1 cellular context compared by ENCODE assay signal in the genomic region with DNA sequence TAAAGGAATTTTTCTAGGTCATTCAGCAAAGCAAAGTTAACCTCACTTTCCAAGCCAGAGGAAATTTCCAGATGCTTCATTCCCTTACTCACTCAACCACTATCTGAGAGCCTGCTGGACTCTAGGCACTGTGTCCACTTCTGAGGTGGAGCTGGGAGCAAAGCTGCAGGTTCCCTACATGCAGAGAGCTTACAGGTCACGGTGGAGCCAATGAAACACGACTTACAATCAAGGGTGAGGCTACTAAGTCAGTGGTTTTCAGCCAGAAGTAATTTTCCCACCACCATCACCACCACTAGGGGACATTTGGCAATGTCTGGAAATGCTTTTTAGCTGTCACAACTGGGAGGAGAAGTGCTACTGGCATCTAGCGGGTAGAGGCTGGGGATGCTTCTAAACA.
TF ChIP-seq lines count a peak whose summit lies in the region.

No MANE protein-coding gene starts in this region.

TF ChIP-seq in H1, 55 proteins besides CTCF, POLR2A, EP300 and RAD21:
- no peak for TF ChIP-seq SP4 (IDR thresholded peaks at IDR 0.05; ENCODE audit: low read length)
- no peak for TF ChIP-seq KDM4A (IDR thresholded peaks at IDR 0.05; ENCODE audit: low read depth, low read length, severe bottlenecking)
- TF ChIP-seq, protein P1, sequence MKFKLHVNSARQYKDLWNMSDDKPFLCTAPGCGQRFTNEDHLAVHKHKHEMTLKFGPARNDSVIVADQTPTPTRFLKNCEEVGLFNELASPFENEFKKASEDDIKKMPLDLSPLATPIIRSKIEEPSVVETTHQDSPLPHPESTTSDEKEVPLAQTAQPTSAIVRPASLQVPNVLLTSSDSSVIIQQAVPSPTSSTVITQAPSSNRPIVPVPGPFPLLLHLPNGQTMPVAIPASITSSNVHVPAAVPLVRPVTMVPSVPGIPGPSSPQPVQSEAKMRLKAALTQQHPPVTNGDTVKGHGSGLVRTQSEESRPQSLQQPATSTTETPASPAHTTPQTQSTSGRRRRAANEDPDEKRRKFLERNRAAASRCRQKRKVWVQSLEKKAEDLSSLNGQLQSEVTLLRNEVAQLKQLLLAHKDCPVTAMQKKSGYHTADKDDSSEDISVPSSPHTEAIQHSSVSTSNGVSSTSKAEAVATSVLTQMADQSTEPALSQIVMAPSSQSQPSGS (IDR thresholded peaks at IDR 0.05; ENCODE audit: low read length) = no peak
- TF ChIP-seq CREB1 (IDR thresholded peaks at IDR 0.05) = no peak
- TF ChIP-seq HDAC2 (IDR thresholded peaks at IDR 0.05; ENCODE audit: borderline replicate concordance in 1 of 2, low read depth in 2 of 2, low read length in 2 of 2) = no peak
- TF ChIP-seq YY1 (IDR thresholded peaks at IDR 0.05; ENCODE audit: low read depth, low read length) = no peak
- TF ChIP-seq ZNF274 (IDR thresholded peaks at IDR 0.05; ENCODE audit: borderline replicate concordance, extremely low read depth, low read length) = no peak
- TF ChIP-seq FOSL1 (IDR thresholded peaks at IDR 0.05; ENCODE audit: insufficient read depth, low read depth, low read length) = no peak
- no peak for TF ChIP-seq POU5F1 (IDR thresholded peaks at IDR 0.05; ENCODE audit: low read depth, low read length)
- TF ChIP-seq, protein P2, sequence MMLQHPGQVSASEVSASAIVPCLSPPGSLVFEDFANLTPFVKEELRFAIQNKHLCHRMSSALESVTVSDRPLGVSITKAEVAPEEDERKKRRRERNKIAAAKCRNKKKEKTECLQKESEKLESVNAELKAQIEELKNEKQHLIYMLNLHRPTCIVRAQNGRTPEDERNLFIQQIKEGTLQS (IDR thresholded peaks at IDR 0.05; ENCODE audit: insufficient read depth, low read depth, low read length) = no peak
- TF ChIP-seq POLR2AphosphoS5 (IDR thresholded peaks at IDR 0.05; ENCODE audit: low read depth, low read length) = no peak
- TF ChIP-seq, protein P3, sequence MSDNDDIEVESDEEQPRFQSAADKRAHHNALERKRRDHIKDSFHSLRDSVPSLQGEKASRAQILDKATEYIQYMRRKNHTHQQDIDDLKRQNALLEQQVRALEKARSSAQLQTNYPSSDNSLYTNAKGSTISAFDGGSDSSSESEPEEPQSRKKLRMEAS (IDR thresholded peaks at IDR 0.05) = no peak
- TF ChIP-seq TAF7 (optimal IDR thresholded peaks at IDR 0.05; ENCODE audit: borderline replicate concordance, low read depth, low read length) = no peak
- no peak for TF ChIP-seq RNF2 (IDR thresholded peaks at IDR 0.05; ENCODE audit: borderline replicate concordance, low read depth, low read length, missing control alignments, poor library complexity, severe bottlenecking)
- TF ChIP-seq BRCA1 (IDR thresholded peaks at IDR 0.05; ENCODE audit: low read depth, low read length) = no peak
- TF ChIP-seq SP2 (IDR thresholded peaks at IDR 0.05; ENCODE audit: low read length) = no peak
- TF ChIP-seq CBX8 (IDR thresholded peaks at IDR 0.05; ENCODE audit: borderline replicate concordance, low read depth, low read length) = no peak
- TF ChIP-seq, protein P4, sequence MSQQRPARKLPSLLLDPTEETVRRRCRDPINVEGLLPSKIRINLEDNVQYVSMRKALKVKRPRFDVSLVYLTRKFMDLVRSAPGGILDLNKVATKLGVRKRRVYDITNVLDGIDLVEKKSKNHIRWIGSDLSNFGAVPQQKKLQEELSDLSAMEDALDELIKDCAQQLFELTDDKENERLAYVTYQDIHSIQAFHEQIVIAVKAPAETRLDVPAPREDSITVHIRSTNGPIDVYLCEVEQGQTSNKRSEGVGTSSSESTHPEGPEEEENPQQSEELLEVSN (IDR thresholded peaks at IDR 0.05) = no peak
- no peak for TF ChIP-seq BCL11A (IDR thresholded peaks at IDR 0.05; ENCODE audit: low read depth in 2 of 2, low read length in 2 of 2)
TF ChIP-seq in H1: peak in this region for 0.
